In the genomic region with DNA sequence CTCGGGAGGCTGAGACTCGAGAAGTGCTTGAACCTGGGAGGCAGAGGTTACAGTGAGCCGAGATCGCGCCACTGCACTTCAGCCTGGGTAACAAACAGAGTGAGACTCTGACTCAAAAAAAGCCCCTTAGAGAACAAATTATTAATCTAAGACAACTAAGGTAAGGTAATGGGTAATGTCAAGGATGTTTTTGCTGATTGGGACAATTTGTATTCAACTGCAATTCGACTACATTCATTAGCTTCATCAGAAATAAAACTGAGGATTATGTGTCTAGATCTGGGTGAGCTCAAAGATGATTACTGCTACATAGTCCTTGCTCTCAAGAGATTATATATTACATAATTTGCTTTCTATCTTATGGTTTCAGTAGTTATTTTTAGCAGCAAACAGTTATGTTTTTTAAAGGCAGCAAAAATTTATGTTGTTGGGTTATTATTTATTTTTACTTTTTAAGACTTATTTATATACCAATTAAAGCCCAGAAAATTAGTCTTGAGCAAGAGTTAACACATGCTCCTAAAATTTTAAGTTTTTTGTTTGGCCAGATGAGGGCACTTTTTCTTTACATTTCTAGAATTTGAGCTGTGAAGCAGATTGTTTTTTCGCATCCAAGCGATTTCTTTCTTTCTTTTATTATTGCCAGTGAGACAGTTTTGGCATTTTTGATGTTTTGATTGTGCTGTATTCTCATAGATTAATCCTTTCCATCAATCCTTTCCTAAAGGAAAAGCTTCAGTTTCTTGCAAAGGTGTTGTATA, we compare ENCODE assay signal across 11 cellular contexts. TPM values are rescaled to one million over a fixed set of nuclear protein-coding genes. Genes with fewer than 3 reads are reported as not detected.
DNase-seq lines count a peak whose midpoint lies in the region; TF ChIP-seq lines count a peak whose summit lies in the region.
"Had no signal": no experiment of that assay in that cellular context is flagged by ENCODE, and none has a peak within 500 bp of the region (broad histone marks: within the 10 kb centered on the region; RNA-seq: fewer than 3 reads in every experiment).

No MANE protein-coding gene starts in this region.

- no peaks in the 10 kb centered on the region for H3K9me3 Mint-ChIP-seq in brain
- no peaks in the 10 kb centered on the region for H3K9me3 Mint-ChIP-seq in neural crest cell

- H3K36me3 Mint-ChIP-seq in brain: peaks cover 8% of the 10 kb centered on the region
- no peaks in the 10 kb centered on the region for H3K36me3 Mint-ChIP-seq in neural crest cell (ENCODE audit: low read depth)

- TF ChIP-seq CTCF in brain (conservative IDR thresholded peaks at IDR 0.05) (peak; percentile 48 to 52), neural crest cell (conservative IDR thresholded peaks at IDR 0.05) (peak; percentile 49)

- H3K27me3 Mint-ChIP-seq in brain (no peaks in the 10 kb centered on the region), neural crest cell (ENCODE audit: low read depth) (no peaks in the 10 kb centered on the region)

- H3K27ac Mint-ChIP-seq in brain: peak overlapping the region in 2 of 5 experiments; percentile 10 to 46
- no peak overlapping the region for H3K27ac Mint-ChIP-seq in neural crest cell (ENCODE audit: unreplicated experiment)

- H3K4me1 Mint-ChIP-seq in brain (peaks cover 74% of the 10 kb centered on the region), neural crest cell (peaks cover 12% of the 10 kb centered on the region)

- in situ Hi-C loops in KBM-7 (cut with MboI; ENCODE audit: low pct_unique_long_range_greater_than_20kb, low sequenced_read_pairs): no loop called here

- DNase-seq in NCI-H1694 treated with DMSO at 0.1 percent for 48 hours (lab: John Stamatoyannopoulos, UW) (peak; percentile 23), NCI-H1694 (lab: John Stamatoyannopoulos, UW) (no peak), KBM-7 (peak; percentile 26), neural crest cell (ENCODE audit: low read depth, low spot score) (no peak), NCI-H2107 (lab: John Stamatoyannopoulos, UW) (no peak), NCI-H1436 (lab: John Stamatoyannopoulos, UW) (no peak)
- DNase-seq in stimulated activated CD4-positive, alpha-beta T cell treated with anti-CD3 and anti-CD28 coated beads, Interleukin-12 subunit alpha, Interleukin-12 subunit beta, amount 100 ng/mL, for 4 hours: no peak
- DNase-seq: activated CD4-positive, alpha-beta T cell treated with anti-CD3 and anti-CD28 coated beads, Interleukin-2, amount 50 U/mL, for 1 hour; SHP77 treated with DMSO at 0.1 percent for 48 hours; stimulated activated naive CD4-positive, alpha-beta T cell treated with Interleukin-2 at 50 U/mL for 16 hours had no signal

- H3K4me3 Mint-ChIP-seq in brain: no peak overlapping the region
- no peak overlapping the region for H3K4me3 Mint-ChIP-seq in neural crest cell

RNA-seq across cellular contexts. Expression of a gene that starts 52.3 kb away (rescaled TPM):
- polyA plus RNA-seq in brain (ENCODE audit: insufficient read depth, low read depth, low replicate concordance): 8.6 TPM
- total RNA-seq in neural crest cell: 39.2 and 39.8 TPM in 2 replicates

Comparison
In these comparisons a context has a peak if more than half of its experiments do, and no peak if none do; other contexts are left out.
1. DNase-seq: peak in NCI-H1694 treated with DMSO at 0.1 percent for 48 hours (single experiment) and KBM-7 (single experiment); none in NCI-H1694 (single experiment), neural crest cell (single experiment), NCI-H2107 (single experiment), stimulated activated CD4-positive, alpha-beta T cell treated with anti-CD3 and anti-CD28 coated beads, Interleukin-12 subunit alpha, Interleukin-12 subunit beta, amount 100 ng/mL, for 4 hours (single experiment) and NCI-H1436 (single experiment).